ENCODE assay signal across 1 cellular context in the genomic region with DNA sequence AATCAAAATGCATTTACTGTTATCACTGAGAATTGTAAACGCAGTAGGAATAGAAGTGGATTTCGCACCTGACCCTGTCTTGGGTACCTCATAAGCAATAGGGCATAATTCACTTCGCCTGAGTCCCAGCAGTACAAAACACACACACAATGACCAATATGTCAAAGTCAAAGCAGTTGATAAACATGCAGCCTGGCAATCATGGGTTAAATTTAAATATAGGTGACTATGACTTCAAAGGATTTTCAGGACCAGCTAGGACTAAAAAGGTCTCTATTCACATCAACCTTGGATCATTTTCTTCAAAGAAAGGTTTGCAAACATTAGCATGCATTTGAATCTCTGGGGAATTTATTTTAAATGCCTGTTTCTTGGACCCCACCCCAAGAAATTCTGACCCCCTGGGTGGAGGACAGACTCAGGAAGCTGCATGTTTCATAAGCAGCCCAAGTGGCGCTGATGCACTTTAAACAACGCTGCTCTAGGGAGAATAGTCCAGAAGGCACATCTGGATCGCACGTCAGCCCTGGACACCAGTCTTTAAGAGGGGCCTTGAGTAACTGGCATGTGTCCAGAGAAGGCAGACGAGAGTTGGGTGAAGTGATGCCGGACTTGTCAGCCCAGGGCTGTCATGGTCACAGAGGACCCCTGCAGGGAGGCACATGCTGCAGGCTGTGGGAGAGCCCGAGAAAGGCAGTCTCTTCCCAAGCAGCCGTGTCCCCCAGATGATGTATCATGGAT.
TF ChIP-seq lines count a peak whose summit lies in the region.

No MANE protein-coding gene starts in this region.

TF ChIP-seq in HEK293, 187 proteins besides CTCF, POLR2A, EP300 and RAD21 (continued from another document):
- TF ChIP-seq, protein P1, sequence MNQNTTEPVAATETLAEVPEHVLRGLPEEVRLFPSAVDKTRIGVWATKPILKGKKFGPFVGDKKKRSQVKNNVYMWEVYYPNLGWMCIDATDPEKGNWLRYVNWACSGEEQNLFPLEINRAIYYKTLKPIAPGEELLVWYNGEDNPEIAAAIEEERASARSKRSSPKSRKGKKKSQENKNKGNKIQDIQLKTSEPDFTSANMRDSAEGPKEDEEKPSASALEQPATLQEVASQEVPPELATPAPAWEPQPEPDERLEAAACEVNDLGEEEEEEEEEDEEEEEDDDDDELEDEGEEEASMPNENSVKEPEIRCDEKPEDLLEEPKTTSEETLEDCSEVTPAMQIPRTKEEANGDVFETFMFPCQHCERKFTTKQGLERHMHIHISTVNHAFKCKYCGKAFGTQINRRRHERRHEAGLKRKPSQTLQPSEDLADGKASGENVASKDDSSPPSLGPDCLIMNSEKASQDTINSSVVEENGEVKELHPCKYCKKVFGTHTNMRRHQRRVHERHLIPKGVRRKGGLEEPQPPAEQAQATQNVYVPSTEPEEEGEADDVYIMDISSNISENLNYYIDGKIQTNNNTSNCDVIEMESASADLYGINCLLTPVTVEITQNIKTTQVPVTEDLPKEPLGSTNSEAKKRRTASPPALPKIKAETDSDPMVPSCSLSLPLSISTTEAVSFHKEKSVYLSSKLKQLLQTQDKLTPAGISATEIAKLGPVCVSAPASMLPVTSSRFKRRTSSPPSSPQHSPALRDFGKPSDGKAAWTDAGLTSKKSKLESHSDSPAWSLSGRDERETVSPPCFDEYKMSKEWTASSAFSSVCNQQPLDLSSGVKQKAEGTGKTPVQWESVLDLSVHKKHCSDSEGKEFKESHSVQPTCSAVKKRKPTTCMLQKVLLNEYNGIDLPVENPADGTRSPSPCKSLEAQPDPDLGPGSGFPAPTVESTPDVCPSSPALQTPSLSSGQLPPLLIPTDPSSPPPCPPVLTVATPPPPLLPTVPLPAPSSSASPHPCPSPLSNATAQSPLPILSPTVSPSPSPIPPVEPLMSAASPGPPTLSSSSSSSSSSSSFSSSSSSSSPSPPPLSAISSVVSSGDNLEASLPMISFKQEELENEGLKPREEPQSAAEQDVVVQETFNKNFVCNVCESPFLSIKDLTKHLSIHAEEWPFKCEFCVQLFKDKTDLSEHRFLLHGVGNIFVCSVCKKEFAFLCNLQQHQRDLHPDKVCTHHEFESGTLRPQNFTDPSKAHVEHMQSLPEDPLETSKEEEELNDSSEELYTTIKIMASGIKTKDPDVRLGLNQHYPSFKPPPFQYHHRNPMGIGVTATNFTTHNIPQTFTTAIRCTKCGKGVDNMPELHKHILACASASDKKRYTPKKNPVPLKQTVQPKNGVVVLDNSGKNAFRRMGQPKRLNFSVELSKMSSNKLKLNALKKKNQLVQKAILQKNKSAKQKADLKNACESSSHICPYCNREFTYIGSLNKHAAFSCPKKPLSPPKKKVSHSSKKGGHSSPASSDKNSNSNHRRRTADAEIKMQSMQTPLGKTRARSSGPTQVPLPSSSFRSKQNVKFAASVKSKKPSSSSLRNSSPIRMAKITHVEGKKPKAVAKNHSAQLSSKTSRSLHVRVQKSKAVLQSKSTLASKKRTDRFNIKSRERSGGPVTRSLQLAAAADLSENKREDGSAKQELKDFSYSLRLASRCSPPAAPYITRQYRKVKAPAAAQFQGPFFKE (tag by site-specific recombination; IDR thresholded peaks at IDR 0.05; ENCODE audit: borderline replicate concordance): no peak
TF ChIP-seq in HEK293: peak in this region for 3.
